19 cellular contexts compared by ENCODE assay signal in the genomic region with DNA sequence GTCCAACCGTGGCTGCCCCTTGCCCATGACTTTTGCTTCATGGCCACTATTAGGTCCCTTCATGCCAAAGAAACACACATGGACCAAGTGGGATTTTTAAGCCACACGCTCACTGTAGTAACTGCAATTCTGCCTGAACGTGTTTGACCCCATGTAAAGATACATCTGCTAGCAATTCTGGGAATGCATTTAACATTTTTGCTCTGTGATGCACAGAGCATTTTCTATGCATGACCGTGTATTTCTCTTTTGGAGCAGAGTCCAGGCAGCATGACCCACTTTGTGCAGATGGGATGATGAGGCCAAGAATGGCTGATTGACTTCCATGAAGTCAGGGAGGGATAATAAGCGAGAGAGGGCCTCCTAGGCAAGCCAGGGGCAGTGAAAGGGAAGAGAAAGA.
A peak's percentile ranks its signal among the peaks of the same experiment; 100 is the strongest.
DNase-seq lines count a peak whose midpoint lies in the region; ATAC-seq, FAIRE-seq and TF ChIP-seq lines count a peak whose summit lies in the region.
"Had no signal": no experiment of that assay in that cellular context is flagged by ENCODE, and none has a peak within 500 bp of the region (broad histone marks: within the 10 kb centered on the region; RNA-seq: fewer than 3 reads in every experiment).

No MANE protein-coding gene starts in this region.

- H3K79me2 ChIP-seq in astrocyte (ENCODE audit: insufficient read depth, low read length) = no peaks in the 10 kb centered on the region

- intact Hi-C loops in stomach (cut with DNase I; ENCODE audit: low total_unique reads) = no loop called here

- H3K36me3 Mint-ChIP-seq in astrocyte (ENCODE audit: low read depth, unreplicated experiment) = peaks cover 20% of the 10 kb centered on the region
- peaks cover 79% of the 10 kb centered on the region for H3K36me3 Mint-ChIP-seq in T-cell

- POLR2A ChIA-PET in T-cell (lab: Charles Lee) = interaction anchor here in 1 of 2 donors (0.6 kb wide), 1 partner anchor 12 kb away, joined by 3 read pairs; no protein-coding TSS in a partner anchor

- ATAC-seq in gastroesophageal sphincter (peak; percentile 79), HG02798 (IDR thresholded peaks at IDR 0.05; ENCODE audit: poor library complexity, unreplicated experiment) (no peak), T-cell (replicated peaks in 1 of 4) (no peak), GM21825 (IDR thresholded peaks at IDR 0.05; ENCODE audit: unreplicated experiment) (no peak)
- ATAC-seq: right lobe of liver had no signal

- H3K27ac Mint-ChIP-seq in astrocyte (ENCODE audit: unreplicated experiment) (peak overlapping the region; percentile 51), T-cell (no peak overlapping the region)
- H3K27ac Mint-ChIP-seq: activated CD4-positive, alpha-beta memory T cell treated with anti-CD3 and anti-CD28 coated beads for 36 hours; naive B cell had no signal

- H3K9ac ChIP-seq in astrocyte (ENCODE audit: low read length) = peak overlapping the region; percentile 36

- H3K4me3 Mint-ChIP-seq in astrocyte (ENCODE audit: unreplicated experiment) = no peak overlapping the region
- no peak overlapping the region for H3K4me3 Mint-ChIP-seq in T-cell
- H3K4me3 Mint-ChIP-seq: activated CD4-positive, alpha-beta memory T cell treated with anti-CD3 and anti-CD28 coated beads for 36 hours; naive B cell had no signal

- H3K4me1 Mint-ChIP-seq in astrocyte (ENCODE audit: low read depth, unreplicated experiment) = peaks cover 14% of the 10 kb centered on the region
- peaks cover 0 to under 1% (median 0%) of the 10 kb centered on the region in 3 donors for H3K4me1 Mint-ChIP-seq in T-cell
- H3K4me1 Mint-ChIP-seq: naive B cell had no signal

- H3K9me3 ChIP-seq in astrocyte (ENCODE audit: insufficient read depth, low read depth, low read length) (no peaks in the 10 kb centered on the region), gastroesophageal sphincter (peaks cover 0 to 8% (median 0%) of the 10 kb centered on the region in 3 donors), stomach (peaks cover 0 to 13% (median 7%) of the 10 kb centered on the region in 4 donors)
- H3K9me3 ChIP-seq: right lobe of liver had no signal

- no peaks in the 10 kb centered on the region for H3K36me3 ChIP-seq in astrocyte (ENCODE audit: insufficient read depth, low read length)
- H3K36me3 ChIP-seq in gastroesophageal sphincter = no peaks in the 10 kb centered on the region
- H3K36me3 ChIP-seq in stomach = peaks cover 0 to 6% (median 0%) of the 10 kb centered on the region in 4 donors
- H3K36me3 ChIP-seq: Peyer's patch, right lobe of liver had no signal

- H4K20me1 ChIP-seq in astrocyte (ENCODE audit: insufficient read depth, low read length) = no peaks in the 10 kb centered on the region

- H3K9me3 Mint-ChIP-seq in astrocyte (ENCODE audit: unreplicated experiment) = peaks cover 20% of the 10 kb centered on the region
- peaks cover 8 to 46% (median 19%) of the 10 kb centered on the region in 3 donors for H3K9me3 Mint-ChIP-seq in T-cell

- TF ChIP-seq CTCF in astrocyte (IDR thresholded peaks at IDR 0.05; ENCODE audit: insufficient read depth, low read depth, low read length) (no peak), gastroesophageal sphincter (IDR thresholded peaks at IDR 0.05) (no peak), stomach (IDR thresholded peaks at IDR 0.05) (no peak)

- TF ChIP-seq EP300 in gastroesophageal sphincter (IDR thresholded peaks at IDR 0.05) (no peak), stomach (IDR thresholded peaks at IDR 0.05) (no peak)

- no peaks in the 10 kb centered on the region for H3K27me3 ChIP-seq in astrocyte (ENCODE audit: insufficient read depth, low read length)
- H3K27me3 ChIP-seq in gastroesophageal sphincter = no peaks in the 10 kb centered on the region
- no peaks in the 10 kb centered on the region for H3K27me3 ChIP-seq in stomach
- H3K27me3 ChIP-seq: Peyer's patch, right lobe of liver had no signal

- peak; percentile 97 for FAIRE-seq in astrocyte (lab: Jason Lieb, UNC)
- FAIRE-seq: colon, keratinocyte had no signal

- TF ChIP-seq POLR2A in gastroesophageal sphincter (IDR thresholded peaks at IDR 0.05) = no peak
- no peak for TF ChIP-seq POLR2A in stomach (IDR thresholded peaks at IDR 0.05)

- DNase-seq in HCEC 1CT (peak; percentile 87), astrocyte (ENCODE audit: low read depth) (peak; percentile 95), stomach (no peak), T-cell (no peak), GM19240 (ENCODE audit: insufficient read length, low spot score) (no peak)
- DNase-seq: activated CD4-positive, alpha-beta memory T cell treated with anti-CD3 and anti-CD28 coated beads for 36 hours; activated gamma-delta T cell; DMS 273 treated with DMSO at 0.1 percent for 48 hours; foreskin melanocyte; naive B cell; NCI-H2227 treated with DMSO at 0.1 percent for 48 hours; Peyer's patch; right lobe of liver had no signal

- H3K4me1 ChIP-seq in astrocyte (ENCODE audit: insufficient read depth, low read length) (peaks cover 11% of the 10 kb centered on the region), gastroesophageal sphincter (peaks cover 0 to 43% (median 6%) of the 10 kb centered on the region in 3 donors), stomach (peaks cover 0 to 12% (median 6%) of the 10 kb centered on the region in 4 donors)
- H3K4me1 ChIP-seq: Peyer's patch, right lobe of liver had no signal

- CTCF ChIA-PET in T-cell (lab: Charles Lee) = no interaction called here

- H3K4me3 ChIP-seq in astrocyte (ENCODE audit: insufficient read depth, low read depth, low read length) = no peak overlapping the region
- H3K4me3 ChIP-seq in gastroesophageal sphincter = no peak overlapping the region
- no peak overlapping the region for H3K4me3 ChIP-seq in stomach
- H3K4me3 ChIP-seq: Peyer's patch, right lobe of liver had no signal

- H3K27ac ChIP-seq in astrocyte (ENCODE audit: low read depth, low read length) = peak overlapping the region; percentile 46
- peak overlapping the region in 3 of 4 donors; percentile 53 to 82 (median 76) for H3K27ac ChIP-seq in gastroesophageal sphincter
- peak overlapping the region in 3 of 5 donors; percentile 29 to 40 (median 32) for H3K27ac ChIP-seq in stomach
- H3K27ac ChIP-seq: HL-60, right lobe of liver had no signal

- peak overlapping the region; percentile 60 for H3K4me2 ChIP-seq in astrocyte (ENCODE audit: low read length)

- 32 to 39% methylated on average over 4 to 5 of the region's 5 CpGs for WGBS in gastroesophageal sphincter (ENCODE audit: low coverage in 1 of 2), 2 donors
- 68 to 85% (median 84%) methylated on average over 5 of the region's 5 CpGs for WGBS in stomach, 5 donors

- no peak overlapping the region for H2AFZ ChIP-seq in astrocyte (ENCODE audit: low read depth, low read length)

- H3K27me3 Mint-ChIP-seq in astrocyte (ENCODE audit: low read depth, unreplicated experiment) (peaks cover 36% of the 10 kb centered on the region), T-cell (no peaks in the 10 kb centered on the region)
- H3K27me3 Mint-ChIP-seq: activated CD4-positive, alpha-beta memory T cell treated with anti-CD3 and anti-CD28 coated beads for 36 hours had no signal

Comparison
In these comparisons a context has a peak if more than half of its experiments do, and no peak if none do; other contexts are left out.
1. DNase-seq: peak in HCEC 1CT (single experiment) and astrocyte (single experiment); none in stomach (single experiment), T-cell (0 of 34) and GM19240 (single experiment).
2. Peak in every context shown above with its lines, with median percentiles within 50 percentile points of each other: H3K27ac ChIP-seq.